In the genomic region with DNA sequence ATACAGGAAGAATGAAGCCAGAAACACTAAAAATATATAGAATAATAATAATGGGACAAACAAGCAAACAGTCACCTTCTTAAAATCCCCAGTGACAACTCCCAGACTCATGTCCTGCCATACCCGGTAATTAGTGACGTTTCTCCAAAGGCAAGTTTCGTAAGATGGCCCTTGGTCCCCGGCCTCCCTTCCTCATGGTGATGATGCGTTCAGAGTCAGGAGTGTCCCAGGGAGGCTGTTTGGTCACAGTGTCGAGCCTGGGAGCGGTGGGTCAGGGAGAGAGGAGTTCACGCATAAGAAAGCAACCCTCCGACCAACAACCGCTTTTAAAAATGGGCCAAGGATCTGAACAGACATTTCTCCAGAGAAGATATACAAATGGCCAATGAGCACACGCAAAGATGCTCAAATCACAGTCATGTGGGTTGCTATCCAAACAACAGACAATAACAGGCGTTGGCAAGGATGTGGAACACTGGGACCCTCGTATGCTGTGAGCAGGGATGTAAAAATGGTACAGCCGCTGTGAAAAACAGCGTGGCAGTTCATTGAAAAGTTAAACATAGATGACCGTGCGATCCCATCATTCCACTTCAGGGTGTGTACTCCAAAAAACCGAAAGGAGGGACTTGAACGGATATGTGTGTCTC, we compare ENCODE assay signal across 32 cellular contexts. TPM values are rescaled to one million over a fixed set of nuclear protein-coding genes. Genes with fewer than 3 reads are reported as not detected.
A peak's percentile ranks its signal among the peaks of the same experiment; 100 is the strongest.
DNase-seq lines count a peak whose midpoint lies in the region; ATAC-seq and TF ChIP-seq lines count a peak whose summit lies in the region.
"Had no signal": no experiment of that assay in that cellular context is flagged by ENCODE, and none has a peak within 500 bp of the region (broad histone marks: within the 10 kb centered on the region; RNA-seq: fewer than 3 reads in every experiment).

No MANE protein-coding gene starts in this region.

- H2BK5ac ChIP-seq in IMR-90 (ENCODE audit: low read depth, low read length, poor library complexity, severe bottlenecking): no peak overlapping the region
- H2BK5ac ChIP-seq in neuronal stem cell (ENCODE audit: low read length): no peak overlapping the region

- WGBS in IMR-90 (ENCODE audit: extremely low coverage in 2 of 2, insufficient read length in 1 of 2), 2 experiments: 81% methylated on average over 12 of the region's 19 CpGs; no CpG with 5 or more reads in 1 of the 2 experiments
- no CpG with 5 or more reads among the region's 19 CpGs for WGBS in neuronal stem cell (ENCODE audit: extremely low coverage in 2 of 2, insufficient read length in 2 of 2, insufficient replicate concordance in 1 of 2), 2 donors

- no peaks in the 10 kb centered on the region for H3K4me1 ChIP-seq in IMR-90 (ENCODE audit: control insufficient read depth, insufficient read depth, low read length)
- peaks cover 4 to 18% of the 10 kb centered on the region in 2 donors for H3K4me1 ChIP-seq in neuronal stem cell (ENCODE audit: control insufficient read depth in 2 of 2, insufficient read depth in 1 of 2, low read depth in 1 of 2, low read length in 2 of 2)
- no peaks in the 10 kb centered on the region for H3K4me1 ChIP-seq in Peyer's patch
- H3K4me1 ChIP-seq: adrenal gland, body of pancreas, transverse colon had no signal

- DNase-seq in IMR-90 (no peak), SK-N-MC (ENCODE audit: low read depth, low spot score) (no peak), endothelial cell (ENCODE audit: low spot score) (no peak), neuronal stem cell (ENCODE audit: low spot score) (no peak), ureter (ENCODE audit: low spot score) (no peak), AG08395 (ENCODE audit: low spot score) (no peak), Peyer's patch (no peak)
- no peak for DNase-seq in activated CD4-positive, alpha-beta T cell treated with anti-CD3 and anti-CD28 coated beads, Interleukin-2, amount 10 ng/mL, durations not matched to agents 24 days and 14 days
- DNase-seq: activated CD4-positive, alpha-beta T cell treated with anti-CD3 and anti-CD28 coated beads for 1 hour; activated CD8-positive, alpha-beta memory T cell treated with anti-CD3 and anti-CD28 coated beads, Interleukin-2, amount 50 U/mL, for 48 hours; activated CD8-positive, alpha-beta T cell treated with anti-CD3 and anti-CD28 coated beads for 36 hours; activated naive CD4-positive, alpha-beta T cell treated with anti-CD3 and anti-CD28 coated beads for 36 hours; adrenal gland; body of pancreas; CD8-positive, alpha-beta memory T cell; cerebellar nuclear complex; GOT3; head of caudate nucleus; islet precursor cell; MV-4-11; naive thymus-derived CD4-positive, alpha-beta T cell; NCI-H1436 treated with DMSO at 0.1 percent for 48 hours; occipital lobe; stimulated activated CD4-positive, alpha-beta T cell treated with anti-CD3 and anti-CD28 coated beads, Interleukin-4, amount 100 ng/mL, for 4 hours; transverse colon had no signal

- H3K4me1 Mint-ChIP-seq in endothelial cell (ENCODE audit: unreplicated experiment): peaks cover 22% of the 10 kb centered on the region
- no peaks in the 10 kb centered on the region for H3K4me1 Mint-ChIP-seq in activated CD4-positive, alpha-beta T cell treated with anti-CD3 and anti-CD28 coated beads, Interleukin-2, amount 10 ng/mL, durations not matched to agents 24 days and 14 days
- H3K4me1 Mint-ChIP-seq: CD8-positive, alpha-beta memory T cell had no signal

- dilution Hi-C loops in IMR-90 (cut with HindIII; ENCODE audit: low sequenced_read_pairs, unreplicated experiment): no loop called here

- no peak overlapping the region for H2BK20ac ChIP-seq in IMR-90 (ENCODE audit: low read depth, low read length)

- no peaks in the 10 kb centered on the region for H3K9me3 ChIP-seq in IMR-90 (ENCODE audit: control insufficient read depth, insufficient read depth, low read length)
- H3K9me3 ChIP-seq in SK-N-MC (ENCODE audit: low read depth, low read length): no peaks in the 10 kb centered on the region
- H3K9me3 ChIP-seq in neuronal stem cell (replicated peaks in 1 of 2; ENCODE audit: control insufficient read depth in 2 of 2, insufficient read depth in 1 of 2, low read depth in 1 of 2, low read length in 2 of 2): no peaks in the 10 kb centered on the region
- no peaks in the 10 kb centered on the region for H3K9me3 ChIP-seq in Peyer's patch
- H3K9me3 ChIP-seq: adrenal gland, body of pancreas, transverse colon had no signal

- H3K27me3 ChIP-seq in IMR-90 (ENCODE audit: control insufficient read depth, insufficient read depth, low read length) (peaks cover 18% of the 10 kb centered on the region), neuronal stem cell (ENCODE audit: control insufficient read depth in 3 of 3, insufficient read depth in 3 of 3, low read depth in 1 of 3, low read length in 3 of 3) (peaks cover 0 to 27% (median 0%) of the 10 kb centered on the region in 3 experiments), Peyer's patch (no peaks in the 10 kb centered on the region)
- H3K27me3 ChIP-seq: transverse colon had no signal

- H2AFZ ChIP-seq in IMR-90 (replicated peaks; ENCODE audit: low read length, poor library complexity) (peak overlapping the region; percentile 51), neuronal stem cell (ENCODE audit: low read length) (peak overlapping the region; percentile 85)

- no peak overlapping the region for H2AK5ac ChIP-seq in IMR-90 (ENCODE audit: low read depth, low read length)
- H2AK5ac ChIP-seq in neuronal stem cell (ENCODE audit: low read depth, low read length): no peak overlapping the region

- CTCF ChIA-PET in IMR-90 (lab: Yijun Ruan, JAX): no interaction called here

- H3K9me3 Mint-ChIP-seq in endothelial cell (ENCODE audit: unreplicated experiment): no peaks in the 10 kb centered on the region
- no peaks in the 10 kb centered on the region for H3K9me3 Mint-ChIP-seq in activated CD4-positive, alpha-beta T cell treated with anti-CD3 and anti-CD28 coated beads, Interleukin-2, amount 10 ng/mL, durations not matched to agents 24 days and 14 days
- H3K9me3 Mint-ChIP-seq: activated CD8-positive, alpha-beta T cell treated with anti-CD3 and anti-CD28 coated beads for 36 hours; activated naive CD4-positive, alpha-beta T cell treated with anti-CD3 and anti-CD28 coated beads for 36 hours; CD8-positive, alpha-beta memory T cell; IgD-negative memory B cell; T-helper 1 cell treated with Interleukin-12 subunit alpha and Interleukin-12 subunit beta and Interleukin-4 antibody, amounts not matched to agents 30 μg/mL and 1 μg/mL, for 36 hours had no signal

- peak overlapping the region; percentile 68 for H2BK12ac ChIP-seq in neuronal stem cell (ENCODE audit: low read length)

- intact Hi-C loops in IMR-90 (cut with micrococcal nuclease): no loop called here
- intact Hi-C loops in activated CD4-positive, alpha-beta T cell treated with anti-CD3 and anti-CD28 coated beads, Interleukin-2, amount 10 ng/mL, durations not matched to agents 24 days and 14 days (cut with micrococcal nuclease): no loop called here

- H3K79me1 ChIP-seq in IMR-90 (ENCODE audit: low read depth in 1 of 2, low read length in 2 of 2) (no peaks in the 10 kb centered on the region), neuronal stem cell (ENCODE audit: low read depth, low read length) (no peaks in the 10 kb centered on the region)

- no peak for ATAC-seq in IMR-90 (ENCODE audit: low read depth)
- ATAC-seq: activated CD8-positive, alpha-beta T cell treated with anti-CD3 and anti-CD28 coated beads for 36 hours; body of pancreas; GM12878; naive thymus-derived CD4-positive, alpha-beta T cell; SK-N-SH treated with all-trans-retinoic acid at 6 μM for 48 hours had no signal

- H3K36me3 ChIP-seq in IMR-90 (ENCODE audit: control insufficient read depth, insufficient read depth, low read length) (no peaks in the 10 kb centered on the region), SK-N-MC (ENCODE audit: insufficient read depth, low read length) (no peaks in the 10 kb centered on the region), neuronal stem cell (replicated peaks in 1 of 2; ENCODE audit: control insufficient read depth in 2 of 2, insufficient read depth in 2 of 2, low read length in 2 of 2) (no peaks in the 10 kb centered on the region), Peyer's patch (no peaks in the 10 kb centered on the region)
- H3K36me3 ChIP-seq: adrenal gland, transverse colon had no signal

- no peak overlapping the region for H3K4ac ChIP-seq in IMR-90 (ENCODE audit: low read depth, low read length)
- H3K4ac ChIP-seq in neuronal stem cell (ENCODE audit: low read length): no peak overlapping the region

- in situ Hi-C loops in IMR-90 (cut with MboI; ENCODE audit: low sequenced_read_pairs): no loop called here

- H3K14ac ChIP-seq in IMR-90 (replicated peaks; ENCODE audit: low read depth, low read length) (no peak overlapping the region), neuronal stem cell (ENCODE audit: low read length) (no peak overlapping the region)

- H4K91ac ChIP-seq in IMR-90 (ENCODE audit: insufficient read depth, low read depth, low read length): no peak overlapping the region
- no peak overlapping the region for H4K91ac ChIP-seq in neuronal stem cell (ENCODE audit: low read depth, low read length, poor library complexity)

- no peak overlapping the region for H4K8ac ChIP-seq in IMR-90 (ENCODE audit: low read depth in 2 of 2, low read length in 2 of 2)
- H4K8ac ChIP-seq in neuronal stem cell (ENCODE audit: low read depth, low read length): no peak overlapping the region

- H3K23ac ChIP-seq in IMR-90 (ENCODE audit: low read depth, low read length) (no peak overlapping the region), neuronal stem cell (ENCODE audit: low read depth, low read length, poor library complexity) (no peak overlapping the region)

- H3K4me3 ChIP-seq in IMR-90 (ENCODE audit: insufficient read depth, low read depth, low read length) (no peak overlapping the region), SK-N-MC (peak overlapping the region; percentile 66; the same call in 1 of the 2 replicates), neuronal stem cell (ENCODE audit: low read length in 2 of 2) (no peak overlapping the region), Peyer's patch (no peak overlapping the region)
- H3K4me3 ChIP-seq: adrenal gland, body of pancreas, GM12878, transverse colon had no signal

- H3K9ac ChIP-seq in IMR-90 (ENCODE audit: low read depth, low read length) (no peak overlapping the region), SK-N-MC (ENCODE audit: insufficient read length) (no peak overlapping the region), neuronal stem cell (ENCODE audit: low read depth, low read length, poor library complexity) (no peak overlapping the region)

- no peaks in the 10 kb centered on the region for H4K20me1 ChIP-seq in IMR-90 (ENCODE audit: insufficient read depth, low read length)

- H2AK9ac ChIP-seq in IMR-90 (replicated peaks; ENCODE audit: low read depth, low read length, poor library complexity): no peak overlapping the region

- H3K4me3 Mint-ChIP-seq in endothelial cell (ENCODE audit: unreplicated experiment): no peak overlapping the region
- no peak overlapping the region for H3K4me3 Mint-ChIP-seq in activated CD4-positive, alpha-beta T cell treated with anti-CD3 and anti-CD28 coated beads, Interleukin-2, amount 10 ng/mL, durations not matched to agents 24 days and 14 days
- H3K4me3 Mint-ChIP-seq: activated CD8-positive, alpha-beta T cell treated with anti-CD3 and anti-CD28 coated beads for 36 hours; activated naive CD4-positive, alpha-beta T cell treated with anti-CD3 and anti-CD28 coated beads for 36 hours; CD8-positive, alpha-beta memory T cell; IgD-negative memory B cell; naive thymus-derived CD4-positive, alpha-beta T cell; T-helper 1 cell treated with Interleukin-12 subunit alpha and Interleukin-12 subunit beta and Interleukin-4 antibody, amounts not matched to agents 30 μg/mL and 1 μg/mL, for 36 hours had no signal

- H3K4me2 ChIP-seq in IMR-90 (ENCODE audit: low read depth, low read length) (no peak overlapping the region), neuronal stem cell (ENCODE audit: insufficient read depth, low read length, poor library complexity, severe bottlenecking) (no peak overlapping the region)

- H3K27ac ChIP-seq in IMR-90 (ENCODE audit: insufficient read depth, low read length) (no peak overlapping the region), SK-N-MC (peak overlapping the region; percentile 48; the same call in 1 of the 2 replicates), neuronal stem cell (replicated peaks; ENCODE audit: low read length) (peak overlapping the region; percentile 12), Peyer's patch (no peak overlapping the region)
- H3K27ac ChIP-seq: adrenal gland, body of pancreas, transverse colon had no signal

- H3K56ac ChIP-seq in IMR-90 (ENCODE audit: extremely low read depth, insufficient read depth, low read length): 0 out of 2 replicates have a peak overlapping the region, but pooled peaks have one; percentile 17

- H4K5ac ChIP-seq in IMR-90 (ENCODE audit: low read depth, low read length): no peak overlapping the region

- POLR2A ChIA-PET in IMR-90 (lab: Charles Lee; ENCODE audit: unreplicated experiment): no interaction called here

- no peak overlapping the region for H2BK120ac ChIP-seq in IMR-90 (ENCODE audit: low read depth, low read length)
- no peak overlapping the region for H2BK120ac ChIP-seq in neuronal stem cell (ENCODE audit: low read depth, low read length)

- no peak for TF ChIP-seq RAD21 in IMR-90 (IDR thresholded peaks at IDR 0.05; ENCODE audit: low read length)

- peaks cover 11% of the 10 kb centered on the region for H3K27me3 Mint-ChIP-seq in endothelial cell (ENCODE audit: unreplicated experiment)
- H3K27me3 Mint-ChIP-seq in activated CD4-positive, alpha-beta T cell treated with anti-CD3 and anti-CD28 coated beads, Interleukin-2, amount 10 ng/mL, durations not matched to agents 24 days and 14 days: peaks cover 13% of the 10 kb centered on the region

- H3K18ac ChIP-seq in IMR-90 (ENCODE audit: low read depth, low read length) (no peak overlapping the region), neuronal stem cell (ENCODE audit: low read length) (peak overlapping the region; percentile 58)

- peak overlapping the region; percentile 88 for H3K27ac Mint-ChIP-seq in endothelial cell (ENCODE audit: unreplicated experiment)
- no peak overlapping the region for H3K27ac Mint-ChIP-seq in activated CD4-positive, alpha-beta T cell treated with anti-CD3 and anti-CD28 coated beads, Interleukin-2, amount 10 ng/mL, durations not matched to agents 24 days and 14 days
- H3K27ac Mint-ChIP-seq: activated CD8-positive, alpha-beta T cell treated with anti-CD3 and anti-CD28 coated beads for 36 hours; activated naive CD4-positive, alpha-beta T cell treated with anti-CD3 and anti-CD28 coated beads for 36 hours; IgD-negative memory B cell; T-helper 1 cell treated with Interleukin-12 subunit alpha and Interleukin-12 subunit beta and Interleukin-4 antibody, amounts not matched to agents 30 μg/mL and 1 μg/mL, for 36 hours had no signal

- no peak for TF ChIP-seq CTCF in IMR-90 (conservative IDR thresholded peaks at IDR 0.05; ENCODE audit: low read depth, low read length)
- no peak for TF ChIP-seq CTCF in endothelial cell (IDR thresholded peaks at IDR 0.05; ENCODE audit: unreplicated experiment)
- TF ChIP-seq CTCF in Peyer's patch (IDR thresholded peaks at IDR 0.05): no peak

- peaks cover 7% of the 10 kb centered on the region for H3K36me3 Mint-ChIP-seq in endothelial cell (ENCODE audit: low read depth, unreplicated experiment)
- H3K36me3 Mint-ChIP-seq in activated CD4-positive, alpha-beta T cell treated with anti-CD3 and anti-CD28 coated beads, Interleukin-2, amount 10 ng/mL, durations not matched to agents 24 days and 14 days (ENCODE audit: low read depth): no peaks in the 10 kb centered on the region
- H3K36me3 Mint-ChIP-seq: CD8-positive, alpha-beta memory T cell; naive thymus-derived CD4-positive, alpha-beta T cell had no signal

- H2BK15ac ChIP-seq in IMR-90 (ENCODE audit: low read depth, low read length) (no peak overlapping the region), neuronal stem cell (ENCODE audit: low read length) (no peak overlapping the region)

- no TSS peak for BruUV-seq in IMR-90 (replicated peaks; lab: Mats Ljungman, UMichigan)

- no peak for TF ChIP-seq POLR2A in IMR-90 (IDR thresholded peaks at IDR 0.05; ENCODE audit: low read depth, low read length)
- TF ChIP-seq POLR2A in Peyer's patch (IDR thresholded peaks at IDR 0.05): no peak

- 0 out of 2 replicates have a peak, but pooled peaks cover 3% of the 10 kb centered on the region for H3K9me1 ChIP-seq in IMR-90 (ENCODE audit: insufficient read depth, low read length)

RNA-seq across cellular contexts. Expression of gene LRRC15, which starts 6.5 kb away (rescaled TPM):
- 2.5 and 3.3 TPM in 2 replicates for total RNA-seq in IMR-90 (2012; rRNA removed)
- polyA plus RNA-seq in IMR-90 (2012; rRNA removed): 9.0 and 9.7 TPM in 2 replicates
- 3.9 and 6.9 TPM in 2 replicates for polyA plus RNA-seq in IMR-90 (2012; cell fraction: cytosol; rRNA removed)
- polyA plus RNA-seq in IMR-90 (2012; cell fraction: nucleus; rRNA removed; ENCODE audit: low replicate concordance): 4.2 TPM in 2 replicates
- not detected for total RNA-seq in endothelial cell (ENCODE audit: unreplicated experiment)
- 0.01 TPM for polyA plus RNA-seq in neuronal stem cell (2013, experiment 1 of 2)
- polyA plus RNA-seq in neuronal stem cell (2013, experiment 2 of 2): 0.01 TPM
- total RNA-seq in activated CD4-positive, alpha-beta T cell treated with anti-CD3 and anti-CD28 coated beads, Interleukin-2, amount 10 ng/mL, durations not matched to agents 24 days and 14 days: not detected in 2 replicates
- 0.29 TPM for total RNA-seq in ureter
- under 1 TPM in 1 of 4 donors, not detected in 3; 0.28 TPM for total RNA-seq in Peyer's patch
- total RNA-seq: activated CD8-positive, alpha-beta T cell treated with anti-CD3 and anti-CD28 coated beads for 36 hours; activated naive CD4-positive, alpha-beta T cell treated with anti-CD3 and anti-CD28 coated beads for 36 hours; CD8-positive, alpha-beta memory T cell; GM12878; naive thymus-derived CD4-positive, alpha-beta T cell; NCI-H460; occipital lobe; pulmonary artery endothelial cell had no signal
- polyA plus RNA-seq: CD8-positive, alpha-beta memory T cell; GM12878; IgD-negative memory B cell; naive thymus-derived CD4-positive, alpha-beta T cell had no signal

RNA-seq across cellular contexts. Expression of gene GP5, which starts 23.0 kb away (rescaled TPM):
- under 0.01 TPM in 2 replicates for total RNA-seq in IMR-90 (2012; rRNA removed)
- polyA plus RNA-seq in IMR-90 (2012; rRNA removed): 0.12 and 0.16 TPM in 2 replicates
- 0.01 and 0.09 TPM in 2 replicates for polyA plus RNA-seq in IMR-90 (2012; cell fraction: cytosol; rRNA removed)
- polyA plus RNA-seq in IMR-90 (2012; cell fraction: nucleus; rRNA removed; ENCODE audit: low replicate concordance): 0.34 and 0.40 TPM in 2 replicates
- total RNA-seq in endothelial cell (ENCODE audit: unreplicated experiment): 0.23 TPM
- 0.03 TPM for polyA plus RNA-seq in neuronal stem cell (2013, experiment 1 of 2)
- 0.01 TPM for polyA plus RNA-seq in neuronal stem cell (2013, experiment 2 of 2)
- 0.12 and 0.26 TPM in 2 replicates for total RNA-seq in activated CD4-positive, alpha-beta T cell treated with anti-CD3 and anti-CD28 coated beads, Interleukin-2, amount 10 ng/mL, durations not matched to agents 24 days and 14 days
- total RNA-seq in ureter: 0.21 TPM
- not detected for total RNA-seq in Peyer's patch
- total RNA-seq: body of pancreas, GM12878, NCI-H460, occipital lobe, transverse colon had no signal
- polyA plus RNA-seq: adrenal gland, BJ, GM12878 had no signal

RNA-seq across cellular contexts. Expression of gene CPN2, which starts 24.9 kb away (rescaled TPM):
- total RNA-seq in IMR-90 (2012; rRNA removed) (not detected in 2 replicates), endothelial cell (ENCODE audit: unreplicated experiment) (not detected), ureter (not detected), Peyer's patch (not detected)
- polyA plus RNA-seq in IMR-90 (2012; rRNA removed): 0.07 TPM in 2 replicates
- 0.10 TPM in 1 of 2 replicates, not detected in the other for polyA plus RNA-seq in IMR-90 (2012; cell fraction: cytosol; rRNA removed)
- polyA plus RNA-seq in IMR-90 (2012; cell fraction: nucleus; rRNA removed; ENCODE audit: low replicate concordance): 0.11 and 0.21 TPM in 2 replicates
- not detected for polyA plus RNA-seq in neuronal stem cell (2013, experiment 1 of 2)
- not detected for polyA plus RNA-seq in neuronal stem cell (2013, experiment 2 of 2)
- total RNA-seq in activated CD4-positive, alpha-beta T cell treated with anti-CD3 and anti-CD28 coated beads, Interleukin-2, amount 10 ng/mL, durations not matched to agents 24 days and 14 days: not detected in 2 replicates
- total RNA-seq: activated CD8-positive, alpha-beta T cell treated with anti-CD3 and anti-CD28 coated beads for 36 hours; activated naive CD4-positive, alpha-beta T cell treated with anti-CD3 and anti-CD28 coated beads for 36 hours; body of pancreas; CD8-positive, alpha-beta memory T cell; GM12878; naive thymus-derived CD4-positive, alpha-beta T cell; NCI-H460; occipital lobe; pulmonary artery endothelial cell had no signal
- polyA plus RNA-seq: BJ; CD8-positive, alpha-beta memory T cell; GM12878; IgD-negative memory B cell; naive thymus-derived CD4-positive, alpha-beta T cell had no signal

Comparison
In these comparisons a context has a peak if more than half of its experiments do, and no peak if none do; other contexts are left out.
1. H3K27ac ChIP-seq: peak in SK-N-MC (single experiment) and neuronal stem cell (single experiment); none in IMR-90 (single experiment) and Peyer's patch (0 of 4).